In the genomic region with DNA sequence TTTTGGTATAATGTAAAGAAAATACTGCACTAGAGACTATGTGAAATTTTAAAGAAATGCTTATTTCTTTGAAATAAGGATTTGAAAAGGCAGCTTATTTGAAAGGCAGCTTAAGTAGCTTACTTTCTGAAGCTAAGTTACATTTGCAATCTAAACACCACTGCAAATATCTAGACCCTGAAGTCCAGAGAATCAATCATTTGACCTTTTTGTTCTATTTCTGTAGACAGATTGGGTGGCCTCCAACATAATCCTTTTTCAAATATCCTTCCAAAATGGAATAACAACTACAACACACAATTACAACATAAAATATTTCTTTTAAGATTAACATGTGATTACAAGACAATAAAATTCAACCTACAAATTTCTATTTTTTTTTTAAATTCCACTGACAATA, we compare ENCODE assay signal across 17 cellular contexts.
DNase-seq lines count a peak whose midpoint lies in the region; ATAC-seq and TF ChIP-seq lines count a peak whose summit lies in the region.
"Had no signal": no experiment of that assay in that cellular context is flagged by ENCODE, and none has a peak within 500 bp of the region (broad histone marks: within the 10 kb centered on the region; RNA-seq: fewer than 3 reads in every experiment).

No MANE protein-coding gene starts in this region.

- H3K27me3 ChIP-seq in GM23338 (ENCODE audit: insufficient read depth) (no peaks in the 10 kb centered on the region), osteoblast (ENCODE audit: insufficient read depth, low read length) (no peaks in the 10 kb centered on the region)

- H3K27ac ChIP-seq in GM23338 (ENCODE audit: low read depth) (peak overlapping the region; percentile 41; the same call in 1 of the 2 replicates), osteoblast (ENCODE audit: low read depth, low read length) (peak overlapping the region; percentile 32)

- H2AFZ ChIP-seq in GM23338 (no peak overlapping the region), osteoblast (ENCODE audit: low read length) (no peak overlapping the region)

- H3K4me3 ChIP-seq in GM23338: no peak overlapping the region
- H3K4me3 ChIP-seq in osteoblast (ENCODE audit: insufficient read depth, low read length): no peak overlapping the region

- H3K4me2 ChIP-seq in GM23338 (no peak overlapping the region), osteoblast (ENCODE audit: insufficient read depth, low read length) (no peak overlapping the region)

- H3K9me3 Mint-ChIP-seq in GM23338 (no peaks in the 10 kb centered on the region), chondrocyte (ENCODE audit: low read depth) (no peaks in the 10 kb centered on the region)
- H3K9me3 Mint-ChIP-seq: H9 had no signal

- DNase-seq in GM23338 (ENCODE audit: low spot score) (no peak), chondrocyte (ENCODE audit: low spot score) (no peak), left lobe of liver (ENCODE audit: low spot score) (no peak), osteoblast (ENCODE audit: insufficient read length, low spot score, missing footprints) (no peak), GF-D8 (lab: John Stamatoyannopoulos, UW) (no peak), SIG-M5 (lab: John Stamatoyannopoulos, UW) (no peak), omental fat pad (ENCODE audit: low spot score) (no peak)
- DNase-seq: DMS53, H9, NCI-H1105 treated with DMSO at 0.1 percent for 48 hours, NCI-H1694 treated with DMSO at 0.1 percent for 48 hours, NCI-H2107, NCI-H2227 treated with DMSO at 0.1 percent for 48 hours, NCI-H524, SHP77 had no signal

- H3K9me2 ChIP-seq in GM23338 (ENCODE audit: insufficient read depth): no peaks in the 10 kb centered on the region

- no peaks in the 10 kb centered on the region for H3K36me3 Mint-ChIP-seq in GM23338 (ENCODE audit: low read depth)
- H3K36me3 Mint-ChIP-seq in chondrocyte (ENCODE audit: low read depth): peaks cover 2% of the 10 kb centered on the region

- H3K36me3 ChIP-seq in GM23338 (ENCODE audit: insufficient read depth) (no peaks in the 10 kb centered on the region), osteoblast (ENCODE audit: insufficient read depth, low read length) (no peaks in the 10 kb centered on the region)

- ATAC-seq in GM23338 (no peak), left lobe of liver (peak; percentile 62), GM18868 (IDR thresholded peaks at IDR 0.05; ENCODE audit: unreplicated experiment) (no peak), omental fat pad (ENCODE audit: low FRiP score) (no peak)
- ATAC-seq: Panc1 had no signal

- H4K20me1 ChIP-seq in GM23338 (replicated peaks; ENCODE audit: insufficient read depth) (no peaks in the 10 kb centered on the region), osteoblast (ENCODE audit: insufficient read depth, low read length) (no peaks in the 10 kb centered on the region)

- no peak for TF ChIP-seq CTCF in GM23338 (conservative IDR thresholded peaks at IDR 0.05; ENCODE audit: low read depth in 2 of 2)
- no peak for TF ChIP-seq CTCF in chondrocyte (IDR thresholded peaks at IDR 0.05)
- no peak for TF ChIP-seq CTCF in osteoblast (IDR thresholded peaks at IDR 0.05; ENCODE audit: extremely low read depth, low read depth, low read length)
- no peak for TF ChIP-seq CTCF in omental fat pad (IDR thresholded peaks at IDR 0.05)

- H3K4me1 Mint-ChIP-seq in GM23338: peaks cover 9% of the 10 kb centered on the region
- H3K4me1 Mint-ChIP-seq in chondrocyte (ENCODE audit: low read depth): peaks cover 44% of the 10 kb centered on the region

- H3K27ac Mint-ChIP-seq in GM23338 (0 out of 2 replicates have a peak overlapping the region, but pooled peaks have one; percentile 14), chondrocyte (ENCODE audit: unreplicated experiment) (peak overlapping the region; percentile 34)

- H3F3A ChIP-seq in GM23338 (replicated peaks; ENCODE audit: low read depth): no peaks in the 10 kb centered on the region

- H3K27me3 Mint-ChIP-seq in GM23338 (ENCODE audit: insufficient read depth, low read depth, poor library complexity) (no peaks in the 10 kb centered on the region), chondrocyte (ENCODE audit: low read depth) (no peaks in the 10 kb centered on the region)

- H3K4me3 Mint-ChIP-seq in GM23338 (no peak overlapping the region), chondrocyte (ENCODE audit: unreplicated experiment) (no peak overlapping the region)
- H3K4me3 Mint-ChIP-seq: H9 had no signal

- H3K9me3 ChIP-seq in osteoblast (ENCODE audit: low read depth, low read length): no peaks in the 10 kb centered on the region

- H3K79me2 ChIP-seq in GM23338 (replicated peaks; ENCODE audit: insufficient read depth) (no peaks in the 10 kb centered on the region), osteoblast (ENCODE audit: insufficient read depth, low read length) (peaks cover 69% of the 10 kb centered on the region)

- peaks cover 6% of the 10 kb centered on the region; the same call in 1 of the 2 replicates for H3K4me1 ChIP-seq in GM23338 (ENCODE audit: insufficient read depth)
- peaks cover 18% of the 10 kb centered on the region for H3K4me1 ChIP-seq in osteoblast (ENCODE audit: insufficient read depth, low read length)

TF ChIP-seq in GM23338, 12 proteins besides CTCF, POLR2A, EP300 and RAD21 (continues in another document):
- no peak for TF ChIP-seq JUNB (IDR thresholded peaks at IDR 0.05; ENCODE audit: unreplicated experiment)
- TF ChIP-seq, protein P1, sequence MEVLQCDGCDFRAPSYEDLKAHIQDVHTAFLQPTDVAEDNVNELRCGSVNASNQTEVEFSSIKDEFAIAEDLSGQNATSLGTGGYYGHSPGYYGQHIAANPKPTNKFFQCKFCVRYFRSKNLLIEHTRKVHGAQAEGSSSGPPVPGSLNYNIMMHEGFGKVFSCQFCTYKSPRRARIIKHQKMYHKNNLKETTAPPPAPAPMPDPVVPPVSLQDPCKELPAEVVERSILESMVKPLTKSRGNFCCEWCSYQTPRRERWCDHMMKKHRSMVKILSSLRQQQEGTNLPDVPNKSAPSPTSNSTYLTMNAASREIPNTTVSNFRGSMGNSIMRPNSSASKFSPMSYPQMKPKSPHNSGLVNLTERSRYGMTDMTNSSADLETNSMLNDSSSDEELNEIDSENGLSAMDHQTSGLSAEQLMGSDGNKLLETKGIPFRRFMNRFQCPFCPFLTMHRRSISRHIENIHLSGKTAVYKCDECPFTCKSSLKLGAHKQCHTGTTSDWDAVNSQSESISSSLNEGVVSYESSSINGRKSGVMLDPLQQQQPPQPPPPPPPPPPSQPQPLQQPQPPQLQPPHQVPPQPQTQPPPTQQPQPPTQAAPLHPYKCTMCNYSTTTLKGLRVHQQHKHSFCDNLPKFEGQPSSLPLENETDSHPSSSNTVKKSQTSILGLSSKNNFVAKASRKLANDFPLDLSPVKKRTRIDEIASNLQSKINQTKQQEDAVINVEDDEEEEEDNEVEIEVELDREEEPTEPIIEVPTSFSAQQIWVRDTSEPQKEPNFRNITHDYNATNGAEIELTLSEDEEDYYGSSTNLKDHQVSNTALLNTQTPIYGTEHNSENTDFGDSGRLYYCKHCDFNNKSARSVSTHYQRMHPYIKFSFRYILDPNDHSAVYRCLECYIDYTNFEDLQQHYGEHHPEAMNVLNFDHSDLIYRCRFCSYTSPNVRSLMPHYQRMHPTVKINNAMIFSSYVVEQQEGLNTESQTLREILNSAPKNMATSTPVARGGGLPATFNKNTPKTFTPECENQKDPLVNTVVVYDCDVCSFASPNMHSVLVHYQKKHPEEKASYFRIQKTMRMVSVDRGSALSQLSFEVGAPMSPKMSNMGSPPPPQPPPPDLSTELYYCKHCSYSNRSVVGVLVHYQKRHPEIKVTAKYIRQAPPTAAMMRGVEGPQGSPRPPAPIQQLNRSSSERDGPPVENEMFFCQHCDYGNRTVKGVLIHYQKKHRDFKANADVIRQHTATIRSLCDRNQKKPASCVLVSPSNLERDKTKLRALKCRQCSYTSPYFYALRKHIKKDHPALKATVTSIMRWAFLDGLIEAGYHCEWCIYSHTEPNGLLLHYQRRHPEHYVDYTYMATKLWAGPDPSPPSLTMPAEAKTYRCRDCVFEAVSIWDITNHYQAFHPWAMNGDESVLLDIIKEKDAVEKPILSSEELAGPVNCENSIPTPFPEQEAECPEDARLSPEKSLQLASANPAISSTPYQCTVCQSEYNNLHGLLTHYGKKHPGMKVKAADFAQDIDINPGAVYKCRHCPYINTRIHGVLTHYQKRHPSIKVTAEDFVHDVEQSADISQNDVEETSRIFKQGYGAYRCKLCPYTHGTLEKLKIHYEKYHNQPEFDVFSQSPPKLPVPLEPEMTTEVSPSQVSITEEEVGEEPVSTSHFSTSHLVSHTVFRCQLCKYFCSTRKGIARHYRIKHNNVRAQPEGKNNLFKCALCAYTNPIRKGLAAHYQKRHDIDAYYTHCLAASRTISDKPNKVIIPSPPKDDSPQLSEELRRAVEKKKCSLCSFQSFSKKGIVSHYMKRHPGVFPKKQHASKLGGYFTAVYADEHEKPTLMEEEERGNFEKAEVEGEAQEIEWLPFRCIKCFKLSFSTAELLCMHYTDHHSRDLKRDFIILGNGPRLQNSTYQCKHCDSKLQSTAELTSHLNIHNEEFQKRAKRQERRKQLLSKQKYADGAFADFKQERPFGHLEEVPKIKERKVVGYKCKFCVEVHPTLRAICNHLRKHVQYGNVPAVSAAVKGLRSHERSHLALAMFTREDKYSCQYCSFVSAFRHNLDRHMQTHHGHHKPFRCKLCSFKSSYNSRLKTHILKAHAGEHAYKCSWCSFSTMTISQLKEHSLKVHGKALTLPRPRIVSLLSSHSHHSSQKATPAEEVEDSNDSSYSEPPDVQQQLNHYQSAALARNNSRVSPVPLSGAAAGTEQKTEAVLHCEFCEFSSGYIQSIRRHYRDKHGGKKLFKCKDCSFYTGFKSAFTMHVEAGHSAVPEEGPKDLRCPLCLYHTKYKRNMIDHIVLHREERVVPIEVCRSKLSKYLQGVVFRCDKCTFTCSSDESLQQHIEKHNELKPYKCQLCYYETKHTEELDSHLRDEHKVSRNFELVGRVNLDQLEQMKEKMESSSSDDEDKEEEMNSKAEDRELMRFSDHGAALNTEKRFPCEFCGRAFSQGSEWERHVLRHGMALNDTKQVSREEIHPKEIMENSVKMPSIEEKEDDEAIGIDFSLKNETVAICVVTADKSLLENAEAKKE (CRISPR knock-in tag; IDR thresholded peaks at IDR 0.05): no peak
- TF ChIP-seq POLR2AphosphoS5 (IDR thresholded peaks at IDR 0.05; ENCODE audit: low read depth): no peak
